ENCODE assay signal across 1 cellular context in genomic region chr4:48851651-48852050, GRCh38.
TF ChIP-seq lines count a peak whose summit lies in the region.

No MANE protein-coding gene starts in this region.

TF ChIP-seq in endothelial cell of umbilical vein, 7 proteins besides CTCF, POLR2A, EP300 and RAD21:
- TF ChIP-seq MYC (IDR thresholded peaks at IDR 0.05; ENCODE audit: low read depth, low read length) (no peak), POLR2AphosphoS5 (IDR thresholded peaks at IDR 0.05; ENCODE audit: insufficient read depth, low read depth, low read length) (no peak), FOS (IDR thresholded peaks at IDR 0.05; ENCODE audit: borderline replicate concordance, insufficient read depth, low read length) (peak; percentile 49), MAX (IDR thresholded peaks at IDR 0.05; ENCODE audit: insufficient read depth, insufficient read length) (no peak)
